Comparison of ENCODE assay signal across 25 cellular contexts in genomic region chr19:50821622-50822021, GRCh38. TPM values are rescaled to one million over a fixed set of nuclear protein-coding genes. Genes with fewer than 3 reads are reported as not detected.
DNase-seq lines count a peak whose midpoint lies in the region; ATAC-seq, FAIRE-seq and TF ChIP-seq lines count a peak whose summit lies in the region.
"Had no signal": no experiment of that assay in that cellular context is flagged by ENCODE, and none has a peak within 500 bp of the region (broad histone marks: within the 10 kb centered on the region; RNA-seq: fewer than 3 reads in every experiment).

No MANE protein-coding gene starts in this region.

- no peaks in the 10 kb centered on the region for H4K20me1 ChIP-seq in BLaER1 treated with 17β-estradiol and CSF1 and Interleukin-3, amounts not matched to agents 10 nM and 100 nM
- no peaks in the 10 kb centered on the region for H4K20me1 ChIP-seq in K562 (replicated peaks; ENCODE audit: control insufficient read depth, insufficient read depth, low read length)

- H2BK5ac ChIP-seq in mesenchymal stem cell (ENCODE audit: low read depth, low read length, poor library complexity, severe bottlenecking), result no peak overlapping the region

- ATAC-seq in K562, result no peak
- no peak for ATAC-seq in stimulated activated naive B cell treated with anti-CD40 and anti-IgM and Interleukin-4, amounts not matched to agents 10 μg/mL and 1 μg/mL and 100 μg/mL, for 72 hours (replicated peaks)
- ATAC-seq in HG03139 (IDR thresholded peaks at IDR 0.05; ENCODE audit: unreplicated experiment), result no peak
- no peak for ATAC-seq in GM19395 (IDR thresholded peaks at IDR 0.05; ENCODE audit: unreplicated experiment)
- ATAC-seq: A549 had no signal

- H2BK12ac ChIP-seq in mesenchymal stem cell (ENCODE audit: low read length in 2 of 2), result no peak overlapping the region

- POLR2A ChIA-PET in K562 (lab: Yijun Ruan, JAX), result interaction anchor here (0.8 to 8.6 kb wide), 3 partner anchors 8 to 18 kb away, joined by 3 to 70 read pairs (median 3); no protein-coding TSS in a partner anchor

- peak overlapping the region in 7 of 11 experiments; percentile 56 to 71 (median 66); a peak in 11 of 22 replicates for H3K9ac ChIP-seq in BLaER1 treated with 17β-estradiol and CSF1 and Interleukin-3, amounts not matched to agents 10 nM and 100 nM
- H3K9ac ChIP-seq in K562 (ENCODE audit: insufficient read depth in 1 of 2, low read depth in 2 of 2, low read length in 2 of 2) (peak overlapping the region in 1 of 2 experiments; percentile 46; a peak in 2 of 4 replicates), mesenchymal stem cell (ENCODE audit: low read length) (no peak overlapping the region)

- peak overlapping the region in 10 of 11 experiments; percentile 19 to 76 (median 65); a peak in 16 of 22 replicates for H3K27ac ChIP-seq in BLaER1 treated with 17β-estradiol and CSF1 and Interleukin-3, amounts not matched to agents 10 nM and 100 nM
- H3K27ac ChIP-seq in K562 (ENCODE audit: extremely low read depth, low read depth, low read length), result no peak overlapping the region; the same call in 2 of the 3 replicates
- no peak overlapping the region for H3K27ac ChIP-seq in mesenchymal stem cell (ENCODE audit: low read length, poor library complexity, severe bottlenecking)
- H3K27ac ChIP-seq: A549, HL-60, SJSA1 had no signal

- peaks cover 56 to 63% of the 10 kb centered on the region in 2 donors for H3K4me1 Mint-ChIP-seq in stimulated activated naive B cell treated with anti-CD40 and anti-IgM and Interleukin-4, amounts not matched to agents 10 μg/mL and 1 μg/mL and 100 μg/mL, for 72 hours

- no peaks in the 10 kb centered on the region for H3K27me3 ChIP-seq in BLaER1 treated with 17β-estradiol and CSF1 and Interleukin-3, amounts not matched to agents 10 nM and 100 nM
- H3K27me3 ChIP-seq in K562 (ENCODE audit: control insufficient read depth in 2 of 2, insufficient read depth in 2 of 2, low read length in 2 of 2) (peaks cover 0 to 3% of the 10 kb centered on the region in 2 experiments; a peak in 1 of 5 replicates), mesenchymal stem cell (ENCODE audit: control insufficient read depth in 1 of 2, insufficient read depth in 1 of 2, low read length in 2 of 2) (peaks cover 44 to 72% of the 10 kb centered on the region in 2 experiments)

- peaks cover 2% of the 10 kb centered on the region for H3K9me1 ChIP-seq in K562 (ENCODE audit: control insufficient read depth, insufficient read depth, low read length)

- TF ChIP-seq CTCF in K562 (IDR thresholded peaks at IDR 0.05 in 2 of 3, conservative IDR thresholded peaks at IDR 0.05 in 1 of 3; ENCODE audit: insufficient read depth in 2 of 3, low read depth in 1 of 3, low read length in 3 of 3), result no peak

- H3K36me3 ChIP-seq in BLaER1 treated with 17β-estradiol and CSF1 and Interleukin-3, amounts not matched to agents 10 nM and 100 nM, result no peaks in the 10 kb centered on the region
- no peaks in the 10 kb centered on the region for H3K36me3 ChIP-seq in K562 (ENCODE audit: control insufficient read depth, insufficient read depth, low read length)
- no peaks in the 10 kb centered on the region for H3K36me3 ChIP-seq in mesenchymal stem cell (ENCODE audit: control insufficient read depth in 1 of 2, insufficient read depth in 2 of 2, low read depth in 1 of 2, low read length in 2 of 2)
- H3K36me3 ChIP-seq: MG63, SJSA1 had no signal

- H3K9me3 Mint-ChIP-seq in stimulated activated naive B cell treated with anti-CD40 and anti-IgM and Interleukin-4, amounts not matched to agents 10 μg/mL and 1 μg/mL and 100 μg/mL, for 72 hours, result peaks cover 0 to 1% of the 10 kb centered on the region in 2 donors
- H3K9me3 Mint-ChIP-seq: HFFc6 had no signal

- intact Hi-C loops in K562 (cut with micrococcal nuclease), result no loop called here

- no peak overlapping the region for H3K14ac ChIP-seq in mesenchymal stem cell (ENCODE audit: low read length in 2 of 2)

- H2AFZ ChIP-seq in K562 (ENCODE audit: low read depth, low read length) (no peak overlapping the region), mesenchymal stem cell (ENCODE audit: low read depth, low read length) (no peak overlapping the region)

- peaks cover 52 to 77% (median 73%) of the 10 kb centered on the region in 10 experiments for H3K4me1 ChIP-seq in BLaER1 treated with 17β-estradiol and CSF1 and Interleukin-3, amounts not matched to agents 10 nM and 100 nM
- H3K4me1 ChIP-seq in K562 (replicated peaks in 1 of 2; ENCODE audit: control insufficient read depth in 2 of 2, insufficient read depth in 2 of 2, low read length in 2 of 2) (peaks cover 57 to 77% of the 10 kb centered on the region in 2 experiments), mesenchymal stem cell (ENCODE audit: control insufficient read depth, insufficient read depth, low read depth, low read length) (peaks cover 2% of the 10 kb centered on the region)
- H3K4me1 ChIP-seq: SJSA1 had no signal

- H3K4me2 ChIP-seq in BLaER1 treated with 17β-estradiol and CSF1 and Interleukin-3, amounts not matched to agents 10 nM and 100 nM, result peak overlapping the region; percentile 74 to 98 (median 94)
- H3K4me2 ChIP-seq in K562 (ENCODE audit: insufficient read depth, low read length) (no peak overlapping the region), mesenchymal stem cell (ENCODE audit: low read length, poor library complexity, severe bottlenecking) (no peak overlapping the region)

- no peak for TF ChIP-seq RAD21 in K562 (CRISPR knock-in tag; conservative IDR thresholded peaks at IDR 0.05 in 1 of 2, IDR thresholded peaks at IDR 0.05 in 1 of 2)

- 86% methylated on average over 7 of the region's 8 CpGs for WGBS in K562 (ENCODE audit: insufficient coverage, low coverage, missing lambda C conversion rate)
- WGBS in mesenchymal stem cell, result 52% methylated on average over 8 of the region's 8 CpGs

- H3K4ac ChIP-seq in mesenchymal stem cell (ENCODE audit: low read depth in 1 of 2, low read length in 2 of 2), result no peak overlapping the region

- no TSS peak for BruUV-seq in K562 (replicated peaks; lab: Mats Ljungman, UMichigan)

- H2AK5ac ChIP-seq in mesenchymal stem cell (ENCODE audit: low read length, severe bottlenecking), result no peak overlapping the region

- peaks cover 2 to 8% of the 10 kb centered on the region in 2 donors for H3K36me3 Mint-ChIP-seq in stimulated activated naive B cell treated with anti-CD40 and anti-IgM and Interleukin-4, amounts not matched to agents 10 μg/mL and 1 μg/mL and 100 μg/mL, for 72 hours

- H2BK120ac ChIP-seq in mesenchymal stem cell (ENCODE audit: low read depth, low read length), result no peak overlapping the region

- DNase-seq in K562 (ENCODE audit: extremely low read depth in 1 of 4, low spot score in 3 of 4) (no peak), mesenchymal stem cell (no peak), NCI-H187 treated with DMSO at 0.1 percent for 48 hours (lab: John Stamatoyannopoulos, UW) (no peak)
- no peak for DNase-seq in stimulated activated naive B cell treated with anti-CD40 and anti-IgM and Interleukin-4, amounts not matched to agents 10 μg/mL and 1 μg/mL and 100 μg/mL, for 72 hours
- DNase-seq: C1 segment of cervical spinal cord, DMS 273 treated with DMSO at 0.1 percent for 48 hours, HFFc6, IMR-90, Kasumi-1, MG63, NCI-H1048, NCI-H1436, NCI-H2029 treated with DMSO at 0.1 percent for 48 hours, NCI-H2171 treated with DMSO at 0.1 percent for 48 hours, NCI-H446 treated with DMSO at 0.1 percent for 48 hours had no signal

- TF ChIP-seq POLR2A in K562 (conservative IDR thresholded peaks at IDR 0.05), result no peak

- peak overlapping the region in 2 of 10 experiments; percentile 37 to 40; a peak in 3 of 20 replicates for H3K4me3 ChIP-seq in BLaER1 treated with 17β-estradiol and CSF1 and Interleukin-3, amounts not matched to agents 10 nM and 100 nM
- H3K4me3 ChIP-seq in K562 (no peak overlapping the region), mesenchymal stem cell (ENCODE audit: insufficient read depth in 1 of 2, low read depth in 1 of 2, low read length in 2 of 2) (no peak overlapping the region)
- H3K4me3 ChIP-seq: A549, GM12878, MG63, SJSA1 had no signal

- no peaks in the 10 kb centered on the region for H3K79me1 ChIP-seq in mesenchymal stem cell (replicated peaks; ENCODE audit: low read length, poor library complexity, severe bottlenecking)

- no peak overlapping the region for H4K8ac ChIP-seq in mesenchymal stem cell (ENCODE audit: low read length)

- H3K27ac Mint-ChIP-seq in stimulated activated naive B cell treated with anti-CD40 and anti-IgM and Interleukin-4, amounts not matched to agents 10 μg/mL and 1 μg/mL and 100 μg/mL, for 72 hours, result peak overlapping the region; percentile 11
- H3K27ac Mint-ChIP-seq: HFFc6 had no signal

- H3K4me3 Mint-ChIP-seq in stimulated activated naive B cell treated with anti-CD40 and anti-IgM and Interleukin-4, amounts not matched to agents 10 μg/mL and 1 μg/mL and 100 μg/mL, for 72 hours, result no peak overlapping the region
- H3K4me3 Mint-ChIP-seq: HFFc6 had no signal

- H4K91ac ChIP-seq in mesenchymal stem cell (ENCODE audit: low read length), result peak overlapping the region; percentile 64

- H3K27me3 Mint-ChIP-seq in stimulated activated naive B cell treated with anti-CD40 and anti-IgM and Interleukin-4, amounts not matched to agents 10 μg/mL and 1 μg/mL and 100 μg/mL, for 72 hours, result peaks cover 53 to 63% of the 10 kb centered on the region in 2 donors

- H3K9me3 ChIP-seq in BLaER1 treated with 17β-estradiol and CSF1 and Interleukin-3, amounts not matched to agents 10 nM and 100 nM (replicated peaks in 1 of 11), result peaks cover 3 to 7% (median 5%) of the 10 kb centered on the region in 11 experiments; a peak in 20 of 22 replicates
- no peaks in the 10 kb centered on the region for H3K9me3 ChIP-seq in K562 (replicated peaks; ENCODE audit: control insufficient read depth, insufficient read depth, low read depth, low read length)
- no peaks in the 10 kb centered on the region for H3K9me3 ChIP-seq in mesenchymal stem cell (ENCODE audit: control insufficient read depth, low read length)
- H3K9me3 ChIP-seq: A549, MG63, SJSA1 had no signal

- TF ChIP-seq EP300 in K562 (IDR thresholded peaks at IDR 0.05; ENCODE audit: low read length), result no peak

- in situ Hi-C loops in K562 (cut with MboI), result no loop called here

- no peak overlapping the region for H3K18ac ChIP-seq in mesenchymal stem cell (ENCODE audit: low read depth in 1 of 2, low read length in 2 of 2)

- FAIRE-seq in K562 (lab: Jason Lieb, UNC), result no peak
- FAIRE-seq: A549 had no signal

- no peak overlapping the region for H2BK15ac ChIP-seq in mesenchymal stem cell (ENCODE audit: low read depth, poor library complexity, severe bottlenecking)

- CTCF ChIA-PET in K562 (lab: Yijun Ruan, JAX; ENCODE audit: low intra/inter-chr PET ratio), result no interaction called here

- H3K79me2 ChIP-seq in K562 (ENCODE audit: control insufficient read depth, insufficient read depth, low read length), result 0 out of 3 replicates have a peak, but pooled peaks cover 6% of the 10 kb centered on the region

- H3K23ac ChIP-seq in mesenchymal stem cell (ENCODE audit: low read length in 2 of 2), result no peak overlapping the region

RNA-seq across cellular contexts. Expression of gene KLK1, which starts 2.0 kb away (rescaled TPM):
- total RNA-seq in K562 (2011; cell fraction: chromatin; rRNA removed; ENCODE audit: low replicate concordance), result 12.6 and 15.0 TPM in 2 replicates
- total RNA-seq in K562 (2011; cell fraction: nucleolus; rRNA removed), result 8.7 and 9.7 TPM in 2 replicates
- 14.8 and 17.8 TPM in 2 replicates for total RNA-seq in K562 (2011; cell fraction: nucleoplasm; rRNA removed)
- total RNA-seq in K562 (2014; rRNA removed) (1.2 and 3.1 TPM in 2 replicates), K562 (2014; rRNA removed; fragmentation: Illumina TruSeq; extraction: Trizol) (1.5 TPM in 2 replicates), K562 (2015; rRNA removed; fragmentation: Illumina TruSeq; extraction: Trizol) (0.87 and 1.3 TPM in 2 replicates), K562 (2021) (9.3 and 11.7 TPM in 2 replicates)
- polyA plus RNA-seq in K562 (2011; rRNA removed) (9.6 and 13.5 TPM in 2 replicates), K562 (2014; fragmentation: Illumina TruSeq; extraction: Trizol) (14.3 and 15.4 TPM in 2 replicates), K562 (2014; fragmentation: Nextera tagmentation; extraction: Ambion mirVana) (10 to 100 TPM in 1 of 2 experiments, 1 to 10 TPM in 1; 9.1 to 10.3 TPM), K562 (2014; rRNA removed) (5.3 and 9.8 TPM in 2 replicates)
- 16.9 and 24.1 TPM in 2 replicates for polyA plus RNA-seq in K562 (2011; cell fraction: cytosol; rRNA removed)
- polyA plus RNA-seq in K562 (2011; cell fraction: nucleus; rRNA removed), result 23.3 and 36.6 TPM in 2 replicates
- polyA plus RNA-seq in K562 (2012), result 13.7 and 31.9 TPM in 2 replicates
- polyA minus RNA-seq in K562 (2011; rRNA and poly(A)+ RNA removed), result 8.6 and 11.7 TPM in 2 replicates
- polyA minus RNA-seq in K562 (2011; cell fraction: cytosol; rRNA and poly(A)+ RNA removed), result 8.4 and 11.9 TPM in 2 replicates
- polyA minus RNA-seq in K562 (2011; cell fraction: nucleus; rRNA and poly(A)+ RNA removed), result 7.9 and 10.4 TPM in 2 replicates
- 0.32 TPM for polyA plus RNA-seq in mesenchymal stem cell (2013, experiment 1 of 2)
- polyA plus RNA-seq in mesenchymal stem cell (2013, experiment 2 of 2), result 0.11 TPM
- total RNA-seq: Daoy, H4, HFFc6, HT1080, IMR-90, SJSA1 had no signal
- polyA plus RNA-seq: IMR-90 had no signal

RNA-seq across cellular contexts. Expression of gene KLK15, which starts 11.8 kb away (rescaled TPM):
- total RNA-seq in K562 (2011; cell fraction: chromatin; rRNA removed; ENCODE audit: low replicate concordance), result not detected in 2 replicates
- total RNA-seq in K562 (2011; cell fraction: nucleolus; rRNA removed), result not detected in 2 replicates
- not detected in 2 replicates for total RNA-seq in K562 (2011; cell fraction: nucleoplasm; rRNA removed)
- not detected in 2 replicates for total RNA-seq in K562 (2014; rRNA removed)
- not detected in 2 replicates for total RNA-seq in K562 (2014; rRNA removed; fragmentation: Illumina TruSeq; extraction: Trizol)
- not detected in 2 replicates for total RNA-seq in K562 (2015; rRNA removed; fragmentation: Illumina TruSeq; extraction: Trizol)
- total RNA-seq in K562 (2021), result not detected in 2 replicates
- polyA plus RNA-seq in K562 (2011; rRNA removed), result not detected in 2 replicates
- polyA plus RNA-seq in K562 (2011; cell fraction: cytosol; rRNA removed), result not detected in 2 replicates
- polyA plus RNA-seq in K562 (2011; cell fraction: nucleus; rRNA removed), result not detected in 2 replicates
- not detected in 2 replicates for polyA plus RNA-seq in K562 (2012)
- polyA plus RNA-seq in K562 (2014; fragmentation: Illumina TruSeq; extraction: Trizol), result not detected in 2 replicates
- not detected for polyA plus RNA-seq in K562 (2014; fragmentation: Nextera tagmentation; extraction: Ambion mirVana)
- not detected in 2 replicates for polyA plus RNA-seq in K562 (2014; rRNA removed)
- polyA minus RNA-seq in K562 (2011; rRNA and poly(A)+ RNA removed), result not detected in 2 replicates
- polyA minus RNA-seq in K562 (2011; cell fraction: cytosol; rRNA and poly(A)+ RNA removed), result not detected in 2 replicates
- polyA minus RNA-seq in K562 (2011; cell fraction: nucleus; rRNA and poly(A)+ RNA removed), result not detected in 2 replicates
- not detected for polyA plus RNA-seq in mesenchymal stem cell (2013, experiment 1 of 2)
- not detected for polyA plus RNA-seq in mesenchymal stem cell (2013, experiment 2 of 2)
- total RNA-seq: Daoy, GM12878, H4, HFFc6, HT1080, IMR-90, SJSA1 had no signal
- polyA plus RNA-seq: A549, IMR-90 had no signal

RNA-seq across cellular contexts. Expression of gene ACP4, which starts 31.4 kb away (rescaled TPM):
- total RNA-seq in K562 (2011; cell fraction: chromatin; rRNA removed; ENCODE audit: low replicate concordance), result not detected in 2 replicates
- total RNA-seq in K562 (2011; cell fraction: nucleolus; rRNA removed), result not detected in 2 replicates
- not detected in 2 replicates for total RNA-seq in K562 (2011; cell fraction: nucleoplasm; rRNA removed)
- total RNA-seq in K562 (2014; rRNA removed) (not detected in 2 replicates), K562 (2014; rRNA removed; fragmentation: Illumina TruSeq; extraction: Trizol) (not detected in 2 replicates), K562 (2015; rRNA removed; fragmentation: Illumina TruSeq; extraction: Trizol) (not detected in 2 replicates), K562 (2021) (not detected in 2 replicates)
- polyA plus RNA-seq in K562 (2011; rRNA removed) (not detected in 2 replicates), K562 (2014; fragmentation: Illumina TruSeq; extraction: Trizol) (not detected in 2 replicates), K562 (2014; fragmentation: Nextera tagmentation; extraction: Ambion mirVana) (not detected), K562 (2014; rRNA removed) (not detected in 2 replicates)
- not detected in 2 replicates for polyA plus RNA-seq in K562 (2011; cell fraction: cytosol; rRNA removed)
- polyA plus RNA-seq in K562 (2011; cell fraction: nucleus; rRNA removed), result not detected in 2 replicates
- polyA plus RNA-seq in K562 (2012), result not detected in 2 replicates
- polyA minus RNA-seq in K562 (2011; rRNA and poly(A)+ RNA removed), result not detected in 2 replicates
- not detected in 2 replicates for polyA minus RNA-seq in K562 (2011; cell fraction: cytosol; rRNA and poly(A)+ RNA removed)
- polyA minus RNA-seq in K562 (2011; cell fraction: nucleus; rRNA and poly(A)+ RNA removed), result not detected in 2 replicates
- polyA plus RNA-seq in mesenchymal stem cell (2013, experiment 1 of 2), result not detected
- polyA plus RNA-seq in mesenchymal stem cell (2013, experiment 2 of 2), result not detected
- total RNA-seq: Daoy, GM12878, H4, HFFc6, HT1080, IMR-90, SJSA1 had no signal
- polyA plus RNA-seq: A549, GM12878, IMR-90 had no signal

RNA-seq across cellular contexts. Expression of gene KLK3, which starts 33.1 kb away (rescaled TPM):
- not detected in 2 replicates for total RNA-seq in K562 (2011; cell fraction: chromatin; rRNA removed; ENCODE audit: low replicate concordance)
- not detected in 2 replicates for total RNA-seq in K562 (2011; cell fraction: nucleolus; rRNA removed)
- total RNA-seq in K562 (2011; cell fraction: nucleoplasm; rRNA removed), result not detected in 2 replicates
- not detected in 2 replicates for total RNA-seq in K562 (2014; rRNA removed)
- total RNA-seq in K562 (2014; rRNA removed; fragmentation: Illumina TruSeq; extraction: Trizol), result not detected in 2 replicates
- total RNA-seq in K562 (2015; rRNA removed; fragmentation: Illumina TruSeq; extraction: Trizol), result not detected in 2 replicates
- total RNA-seq in K562 (2021), result not detected in 2 replicates
- polyA plus RNA-seq in K562 (2011; rRNA removed), result not detected in 2 replicates
- polyA plus RNA-seq in K562 (2011; cell fraction: cytosol; rRNA removed), result not detected in 2 replicates
- not detected in 2 replicates for polyA plus RNA-seq in K562 (2011; cell fraction: nucleus; rRNA removed)
- not detected in 2 replicates for polyA plus RNA-seq in K562 (2012)
- not detected in 2 replicates for polyA plus RNA-seq in K562 (2014; fragmentation: Illumina TruSeq; extraction: Trizol)
- not detected for polyA plus RNA-seq in K562 (2014; fragmentation: Nextera tagmentation; extraction: Ambion mirVana)
- polyA plus RNA-seq in K562 (2014; rRNA removed), result not detected in 2 replicates
- not detected in 2 replicates for polyA minus RNA-seq in K562 (2011; rRNA and poly(A)+ RNA removed)
- polyA minus RNA-seq in K562 (2011; cell fraction: cytosol; rRNA and poly(A)+ RNA removed), result not detected in 2 replicates
- polyA minus RNA-seq in K562 (2011; cell fraction: nucleus; rRNA and poly(A)+ RNA removed), result not detected in 2 replicates
- polyA plus RNA-seq in mesenchymal stem cell (2013, experiment 1 of 2), result not detected
- polyA plus RNA-seq in mesenchymal stem cell (2013, experiment 2 of 2), result not detected
- total RNA-seq: Daoy, GM12878, H4, HFFc6, HT1080, IMR-90, SJSA1 had no signal
- polyA plus RNA-seq: A549, IMR-90 had no signal

RNA-seq across cellular contexts. Expression of gene GPR32, which starts 51.4 kb away (rescaled TPM):
- not detected in 2 replicates for total RNA-seq in K562 (2011; cell fraction: chromatin; rRNA removed; ENCODE audit: low replicate concordance)
- not detected in 2 replicates for total RNA-seq in K562 (2011; cell fraction: nucleolus; rRNA removed)
- total RNA-seq in K562 (2011; cell fraction: nucleoplasm; rRNA removed), result not detected in 2 replicates
- total RNA-seq in K562 (2014; rRNA removed), result not detected in 2 replicates
- total RNA-seq in K562 (2014; rRNA removed; fragmentation: Illumina TruSeq; extraction: Trizol), result not detected in 2 replicates
- not detected in 2 replicates for total RNA-seq in K562 (2015; rRNA removed; fragmentation: Illumina TruSeq; extraction: Trizol)
- 0.18 TPM in 1 of 2 replicates, not detected in the other for total RNA-seq in K562 (2021)
- polyA plus RNA-seq in K562 (2011; rRNA removed), result not detected in 2 replicates
- not detected in 2 replicates for polyA plus RNA-seq in K562 (2011; cell fraction: cytosol; rRNA removed)
- not detected in 2 replicates for polyA plus RNA-seq in K562 (2011; cell fraction: nucleus; rRNA removed)
- 0.07 and 0.12 TPM in 2 replicates for polyA plus RNA-seq in K562 (2012)
- polyA plus RNA-seq in K562 (2014; fragmentation: Illumina TruSeq; extraction: Trizol), result not detected in 2 replicates
- not detected for polyA plus RNA-seq in K562 (2014; fragmentation: Nextera tagmentation; extraction: Ambion mirVana)
- not detected in 2 replicates for polyA plus RNA-seq in K562 (2014; rRNA removed)
- not detected in 2 replicates for polyA minus RNA-seq in K562 (2011; rRNA and poly(A)+ RNA removed)
- not detected in 2 replicates for polyA minus RNA-seq in K562 (2011; cell fraction: cytosol; rRNA and poly(A)+ RNA removed)
- polyA minus RNA-seq in K562 (2011; cell fraction: nucleus; rRNA and poly(A)+ RNA removed), result not detected in 2 replicates
- not detected for polyA plus RNA-seq in mesenchymal stem cell (2013, experiment 1 of 2)
- polyA plus RNA-seq in mesenchymal stem cell (2013, experiment 2 of 2), result not detected
- total RNA-seq: Daoy, GM12878, H4, HFFc6, HT1080, IMR-90, SJSA1 had no signal
- polyA plus RNA-seq: A549, GM12878, IMR-90 had no signal

Comparison
In these comparisons a context has a peak if more than half of its experiments do, and no peak if none do; other contexts are left out.
1. H3K27ac ChIP-seq: peak in BLaER1 treated with 17β-estradiol and CSF1 and Interleukin-3, amounts not matched to agents 10 nM and 100 nM (10 of 11); none in K562 (single experiment) and mesenchymal stem cell (single experiment).
2. H3K4me2 ChIP-seq: peak in BLaER1 treated with 17β-estradiol and CSF1 and Interleukin-3, amounts not matched to agents 10 nM and 100 nM (11 of 11); none in K562 (single experiment) and mesenchymal stem cell (single experiment).